In the genomic region with DNA sequence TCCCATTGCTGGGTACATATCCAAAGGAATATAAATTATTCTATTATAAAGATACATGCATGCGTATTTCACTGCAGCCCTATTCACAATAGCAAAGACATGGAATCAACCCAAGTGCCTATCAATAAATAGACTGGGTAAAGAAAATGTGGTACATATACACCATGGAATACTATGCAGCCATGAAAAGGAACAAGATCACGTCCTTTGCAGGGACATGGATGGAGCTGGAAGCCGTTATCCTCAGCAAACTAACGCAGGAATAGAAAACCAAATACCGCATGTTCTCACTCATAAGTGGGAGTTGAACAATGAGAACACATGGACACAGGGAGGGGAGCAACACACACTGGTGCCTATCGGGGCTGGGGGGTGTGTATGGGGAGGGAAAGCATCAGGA, we compare ENCODE assay signal across 1 cellular context. TPM values are rescaled to one million over a fixed set of nuclear protein-coding genes. Genes with fewer than 3 reads are reported as not detected.
"Had no signal": no experiment of that assay in that cellular context is flagged by ENCODE, and none has a peak within 500 bp of the region (broad histone marks: within the 10 kb centered on the region; RNA-seq: fewer than 3 reads in every experiment).

No MANE protein-coding gene starts in this region.

RNA-seq across cellular contexts. Expression of a gene that starts 56.5 kb away (rescaled TPM):
- total RNA-seq: G401 had no signal
